ENCODE assay signal across 26 cellular contexts in genomic region chr2:100245681-100246080, GRCh38.
"Had no signal": no experiment of that assay in that cellular context is flagged by ENCODE, and none has a peak within 500 bp of the region (broad histone marks: within the 10 kb centered on the region; RNA-seq: fewer than 3 reads in every experiment).

No MANE protein-coding gene starts in this region.

- H3K36me3 ChIP-seq: breast epithelium, colonic mucosa, gastrocnemius medialis, left lung, lower lobe of right lung, neutrophil, ovary, prostate gland, uterus had no signal

- H3K4me3 ChIP-seq: breast epithelium, colonic mucosa, dorsolateral prefrontal cortex, gastrocnemius medialis, left lung, lower lobe of right lung, ovary, prostate gland, uterus had no signal

- H3K4me1 ChIP-seq: breast epithelium, colonic mucosa, prostate gland, uterus had no signal

- H3K9me3 Mint-ChIP-seq: activated CD4-positive, alpha-beta T cell treated with anti-CD3 and anti-CD28 coated beads, Interleukin-2, amount 10 ng/mL, durations not matched to agents 7 days and 5 days; activated CD8-positive, alpha-beta T cell treated with anti-CD3 and anti-CD28 coated beads for 36 hours; activated T-cell treated with anti-CD3 and anti-CD28 coated beads, Interleukin-2, amount 50 U/mL, for 4 hours; activated T-helper 17 cell treated with anti-CD3 and anti-CD28 coated beads, Interleukin-2, amount 50 U/mL, for 72 hours; central memory CD8-positive, alpha-beta T cell; nephron progenitor cell; stimulated activated naive CD8-positive, alpha-beta T cell treated with anti-CD3 and anti-CD28 coated beads, Interleukin-15, Interleukin-2, amounts not matched to agents 100 ng/mL and 50 ng/mL, for 24 hours had no signal

- H3K9me3 ChIP-seq: breast epithelium, colonic mucosa, gastrocnemius medialis, left lung, lower lobe of right lung, neutrophil, ovary, prostate gland, uterus had no signal

- H3K27ac ChIP-seq: breast epithelium, colonic mucosa, dorsolateral prefrontal cortex, gastrocnemius medialis, left lung, lower lobe of right lung, neutrophil, ovary, prostate gland, uterus had no signal

- DNase-seq: activated CD4-positive, alpha-beta T cell treated with anti-CD3 and anti-CD28 coated beads for 1 hour; activated gamma-delta T cell treated with Interleukin-2 at 50 U/mL for 16 hours; activated naive CD4-positive, alpha-beta T cell treated with anti-CD3 and anti-CD28 coated beads, Interleukin-2, amount 50 U/mL, for 16 hours; activated T-cell treated with anti-CD3 and anti-CD28 coated beads, Interleukin-2, amount 50 U/mL, for 4 hours; amniotic stem cell; colonic mucosa; dorsolateral prefrontal cortex; effector memory CD4-positive, alpha-beta T cell; gastrocnemius medialis; glutamatergic neuron; left lung; lower lobe of right lung; nephron progenitor cell; ovary; retina; T-helper 9 cell; uterus had no signal

- ATAC-seq: activated CD8-positive, alpha-beta T cell treated with anti-CD3 and anti-CD28 coated beads for 36 hours; activated T-cell treated with anti-CD3 and anti-CD28 coated beads, Interleukin-2, amount 50 U/mL, for 4 hours; activated T-helper 17 cell treated with anti-CD3 and anti-CD28 coated beads, Interleukin-2, amount 50 U/mL, for 72 hours; gastrocnemius medialis; left lung had no signal

- H3K4me1 Mint-ChIP-seq: activated CD4-positive, alpha-beta T cell treated with anti-CD3 and anti-CD28 coated beads, Interleukin-2, amount 10 ng/mL, durations not matched to agents 7 days and 5 days; central memory CD8-positive, alpha-beta T cell had no signal

- H3K27me3 ChIP-seq: breast epithelium, colonic mucosa, left lung, neutrophil, ovary, uterus had no signal

- H3K4me3 Mint-ChIP-seq: activated CD4-positive, alpha-beta T cell treated with anti-CD3 and anti-CD28 coated beads, Interleukin-2, amount 10 ng/mL, durations not matched to agents 7 days and 5 days; activated CD8-positive, alpha-beta T cell treated with anti-CD3 and anti-CD28 coated beads for 36 hours; activated T-cell treated with anti-CD3 and anti-CD28 coated beads, Interleukin-2, amount 50 U/mL, for 4 hours; activated T-helper 17 cell treated with anti-CD3 and anti-CD28 coated beads, Interleukin-2, amount 50 U/mL, for 72 hours; central memory CD8-positive, alpha-beta T cell; nephron progenitor cell; stimulated activated naive CD8-positive, alpha-beta T cell treated with anti-CD3 and anti-CD28 coated beads, Interleukin-15, Interleukin-2, amounts not matched to agents 100 ng/mL and 50 ng/mL, for 24 hours; type B pancreatic cell had no signal

- H3K27ac Mint-ChIP-seq: activated CD4-positive, alpha-beta T cell treated with anti-CD3 and anti-CD28 coated beads, Interleukin-2, amount 10 ng/mL, durations not matched to agents 7 days and 5 days; activated CD8-positive, alpha-beta T cell treated with anti-CD3 and anti-CD28 coated beads for 36 hours; activated T-helper 17 cell treated with anti-CD3 and anti-CD28 coated beads, Interleukin-2, amount 50 U/mL, for 72 hours; nephron progenitor cell; type B pancreatic cell had no signal
